In the genomic region with DNA sequence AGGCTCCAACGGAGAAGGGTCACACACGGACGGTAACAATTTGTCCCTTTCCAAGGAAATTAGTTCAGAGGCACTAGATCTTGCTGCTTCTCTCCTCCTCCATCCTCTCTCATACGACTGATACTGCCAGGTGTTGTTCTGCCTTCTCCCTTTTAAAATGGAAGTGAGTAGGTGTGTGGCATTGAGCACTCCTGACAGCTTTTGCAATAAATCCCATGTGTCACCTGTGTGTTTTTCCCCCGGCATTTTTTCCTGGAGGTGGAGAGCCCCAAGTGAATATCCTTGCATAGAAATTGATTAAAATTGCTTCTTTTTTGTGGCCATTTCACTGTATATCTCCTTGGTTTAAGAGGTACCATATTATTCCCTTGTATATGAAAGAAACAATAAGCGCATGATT, we compare ENCODE assay signal across 18 cellular contexts. TPM values are rescaled to one million over a fixed set of nuclear protein-coding genes. Genes with fewer than 3 reads are reported as not detected.
DNase-seq lines count a peak whose midpoint lies in the region; ATAC-seq, FAIRE-seq and TF ChIP-seq lines count a peak whose summit lies in the region.
"Had no signal": no experiment of that assay in that cellular context is flagged by ENCODE, and none has a peak within 500 bp of the region (broad histone marks: within the 10 kb centered on the region; RNA-seq: fewer than 3 reads in every experiment).

No MANE protein-coding gene starts in this region.

- H3K9ac ChIP-seq in adipocyte (ENCODE audit: low read length): peak overlapping the region; percentile 39
- no peak overlapping the region for H3K9ac ChIP-seq in kidney (ENCODE audit: low read length in 2 of 2)

- no peaks in the 10 kb centered on the region for H3K9me3 Mint-ChIP-seq in activated CD8-positive, alpha-beta memory T cell treated with anti-CD3 and anti-CD28 coated beads, Interleukin-2, amount 10 ng/mL, durations not matched to agents 7 days and 5 days (ENCODE audit: low read depth)
- peaks cover 0 to 4% of the 10 kb centered on the region in 2 donors for H3K9me3 Mint-ChIP-seq in stimulated activated naive B cell treated with anti-CD40 and anti-IgM and Interleukin-4, amounts not matched to agents 10 μg/mL and 1 μg/mL and 100 μg/mL, for 72 hours
- H3K9me3 Mint-ChIP-seq: brain; CD8-positive, alpha-beta memory T cell; stimulated activated naive CD8-positive, alpha-beta T cell treated with anti-CD3 and anti-CD28 coated beads, Interleukin-15, Interleukin-2, amounts not matched to agents 100 ng/mL and 50 ng/mL, for 24 hours had no signal

- intact Hi-C loops in kidney (cut with DNase I): no loop called here

- peak overlapping the region; percentile 60 to 63 for H3K27ac ChIP-seq in kidney (ENCODE audit: low read depth in 2 of 2, low read length in 2 of 2)
- H3K27ac ChIP-seq: psoas muscle had no signal

- H3K36me3 ChIP-seq in adipocyte (ENCODE audit: control insufficient read depth, insufficient read depth, low read length, severe bottlenecking) (peaks cover 87% of the 10 kb centered on the region), kidney (ENCODE audit: control insufficient read depth in 1 of 2, insufficient read depth in 2 of 2, low read length in 2 of 2) (peaks cover 9 to 21% of the 10 kb centered on the region in 2 donors)

- DNase-seq in activated CD8-positive, alpha-beta memory T cell treated with anti-CD3 and anti-CD28 coated beads, Interleukin-2, amount 10 ng/mL, durations not matched to agents 7 days and 5 days: no peak
- no peak for DNase-seq in activated CD8-positive, alpha-beta memory T cell treated with anti-CD3 and anti-CD28 coated beads, Interleukin-2, amount 50 U/mL, for 48 hours
- DNase-seq in adipocyte (ENCODE audit: low read depth) (no peak), kidney (no peak), T-helper 9 cell (no peak)
- DNase-seq in stimulated activated naive B cell treated with anti-CD40 and anti-IgM and Interleukin-4, amounts not matched to agents 10 μg/mL and 1 μg/mL and 100 μg/mL, for 72 hours: no peak
- no peak for DNase-seq in activated effector memory CD4-positive, alpha-beta T cell treated with anti-CD3 and anti-CD28 coated beads, Interleukin-2, amount 50 U/mL, for 16 hours
- DNase-seq: activated CD4-positive, alpha-beta T cell treated with anti-CD3 and anti-CD28 coated beads for 48 hours; CD8-positive, alpha-beta memory T cell; NCI-H2081; NCI-H526; OCI-M1; psoas muscle; stimulated activated CD4-positive, alpha-beta T cell treated with anti-CD3 and anti-CD28 coated beads, Interleukin-12 subunit alpha, Interleukin-12 subunit beta, amount 100 ng/mL, for 4 hours had no signal

- no peaks in the 10 kb centered on the region for H3K9me3 ChIP-seq in adipocyte (ENCODE audit: control insufficient read depth, low read length)
- no peaks in the 10 kb centered on the region for H3K9me3 ChIP-seq in kidney (ENCODE audit: control insufficient read depth in 1 of 2, low read length in 2 of 2)
- H3K9me3 ChIP-seq: MG63, psoas muscle had no signal

- CTCF ChIA-PET in activated CD8-positive, alpha-beta memory T cell treated with anti-CD3 and anti-CD28 coated beads, Interleukin-2, amount 10 ng/mL, durations not matched to agents 7 days and 5 days (lab: Charles Lee): interaction anchor here (0.8 to 6.9 kb wide), 4 partner anchors 7 to 52 kb away, joined by 3 to 61 read pairs (median 8); no protein-coding TSS in a partner anchor

- FAIRE-seq in kidney (lab: Jason Lieb, UNC): no peak

- H3K4me3 Mint-ChIP-seq in activated CD8-positive, alpha-beta memory T cell treated with anti-CD3 and anti-CD28 coated beads, Interleukin-2, amount 10 ng/mL, durations not matched to agents 7 days and 5 days: no peak overlapping the region
- no peak overlapping the region for H3K4me3 Mint-ChIP-seq in stimulated activated naive B cell treated with anti-CD40 and anti-IgM and Interleukin-4, amounts not matched to agents 10 μg/mL and 1 μg/mL and 100 μg/mL, for 72 hours
- H3K4me3 Mint-ChIP-seq: brain; stimulated activated naive CD8-positive, alpha-beta T cell treated with anti-CD3 and anti-CD28 coated beads, Interleukin-15, Interleukin-2, amounts not matched to agents 100 ng/mL and 50 ng/mL, for 24 hours had no signal

- no peak for TF ChIP-seq CTCF in kidney (IDR thresholded peaks at IDR 0.05; ENCODE audit: borderline replicate concordance, extremely low read depth, insufficient read depth)

- H3K36me3 Mint-ChIP-seq in activated CD8-positive, alpha-beta memory T cell treated with anti-CD3 and anti-CD28 coated beads, Interleukin-2, amount 10 ng/mL, durations not matched to agents 7 days and 5 days: peaks cover 59% of the 10 kb centered on the region
- peaks cover 57 to 66% of the 10 kb centered on the region in 2 donors for H3K36me3 Mint-ChIP-seq in stimulated activated naive B cell treated with anti-CD40 and anti-IgM and Interleukin-4, amounts not matched to agents 10 μg/mL and 1 μg/mL and 100 μg/mL, for 72 hours

- ATAC-seq in activated CD8-positive, alpha-beta memory T cell treated with anti-CD3 and anti-CD28 coated beads, Interleukin-2, amount 10 ng/mL, durations not matched to agents 7 days and 5 days: no peak
- ATAC-seq in stimulated activated naive B cell treated with anti-CD40 and anti-IgM and Interleukin-4, amounts not matched to agents 10 μg/mL and 1 μg/mL and 100 μg/mL, for 72 hours (replicated peaks): no peak
- ATAC-seq in HG02759 (IDR thresholded peaks at IDR 0.05; ENCODE audit: unreplicated experiment): no peak
- ATAC-seq: psoas muscle had no signal

- H3K27me3 ChIP-seq in adipocyte (replicated peaks; ENCODE audit: control insufficient read depth, insufficient read depth, low read length): no peaks in the 10 kb centered on the region
- H3K27me3 ChIP-seq: MG63 had no signal

- H3K4me1 ChIP-seq in adipocyte (ENCODE audit: control insufficient read depth, insufficient read depth, low read length) (peaks cover 21% of the 10 kb centered on the region), kidney (ENCODE audit: control insufficient read depth in 1 of 2, insufficient read depth in 1 of 2, low read depth in 1 of 2, low read length in 2 of 2) (peaks cover 2 to 21% of the 10 kb centered on the region in 2 donors)
- H3K4me1 ChIP-seq: psoas muscle had no signal

- H3K27ac Mint-ChIP-seq in activated CD8-positive, alpha-beta memory T cell treated with anti-CD3 and anti-CD28 coated beads, Interleukin-2, amount 10 ng/mL, durations not matched to agents 7 days and 5 days: peak overlapping the region; percentile 64
- H3K27ac Mint-ChIP-seq in stimulated activated naive B cell treated with anti-CD40 and anti-IgM and Interleukin-4, amounts not matched to agents 10 μg/mL and 1 μg/mL and 100 μg/mL, for 72 hours: peak overlapping the region; percentile 5

- no peak overlapping the region for H3K4me3 ChIP-seq in adipocyte (ENCODE audit: low read length)
- no peak overlapping the region for H3K4me3 ChIP-seq in kidney (ENCODE audit: low read length in 2 of 2)
- H3K4me3 ChIP-seq: MG63, psoas muscle had no signal

- H3K4me1 Mint-ChIP-seq in activated CD8-positive, alpha-beta memory T cell treated with anti-CD3 and anti-CD28 coated beads, Interleukin-2, amount 10 ng/mL, durations not matched to agents 7 days and 5 days: peaks cover 25% of the 10 kb centered on the region
- H3K4me1 Mint-ChIP-seq in stimulated activated naive B cell treated with anti-CD40 and anti-IgM and Interleukin-4, amounts not matched to agents 10 μg/mL and 1 μg/mL and 100 μg/mL, for 72 hours: peaks cover 8 to 13% of the 10 kb centered on the region in 2 donors
- H3K4me1 Mint-ChIP-seq: brain had no signal

- no peaks in the 10 kb centered on the region for H3K27me3 Mint-ChIP-seq in activated CD8-positive, alpha-beta memory T cell treated with anti-CD3 and anti-CD28 coated beads, Interleukin-2, amount 10 ng/mL, durations not matched to agents 7 days and 5 days
- no peaks in the 10 kb centered on the region for H3K27me3 Mint-ChIP-seq in stimulated activated naive B cell treated with anti-CD40 and anti-IgM and Interleukin-4, amounts not matched to agents 10 μg/mL and 1 μg/mL and 100 μg/mL, for 72 hours
- H3K27me3 Mint-ChIP-seq: brain; CD8-positive, alpha-beta memory T cell; stimulated activated naive CD8-positive, alpha-beta T cell treated with anti-CD3 and anti-CD28 coated beads, Interleukin-15, Interleukin-2, amounts not matched to agents 100 ng/mL and 50 ng/mL, for 24 hours had no signal

RNA-seq across cellular contexts. Expression of a gene that starts 26.2 kb away (rescaled TPM):
- 10 to 100 TPM in 1 of 2 experiments, 1 to 10 TPM in 1; 8.8 to 23.2 TPM for total RNA-seq in activated CD8-positive, alpha-beta memory T cell treated with anti-CD3 and anti-CD28 coated beads, Interleukin-2, amount 10 ng/mL, durations not matched to agents 7 days and 5 days
- total RNA-seq in kidney: 5.1 TPM
- polyA plus RNA-seq in kidney (ENCODE audit: insufficient read depth, low read depth, low replicate concordance): 0.71 TPM

RNA-seq across cellular contexts. Expression of a gene that starts 51.0 kb away (rescaled TPM):
- 100 to 1,000 TPM; 223 to 316 TPM for total RNA-seq in activated CD8-positive, alpha-beta memory T cell treated with anti-CD3 and anti-CD28 coated beads, Interleukin-2, amount 10 ng/mL, durations not matched to agents 7 days and 5 days
- 76.1 TPM for total RNA-seq in kidney
- polyA plus RNA-seq in kidney (ENCODE audit: insufficient read depth, low read depth, low replicate concordance): 73.0 TPM
